In the genomic region with DNA sequence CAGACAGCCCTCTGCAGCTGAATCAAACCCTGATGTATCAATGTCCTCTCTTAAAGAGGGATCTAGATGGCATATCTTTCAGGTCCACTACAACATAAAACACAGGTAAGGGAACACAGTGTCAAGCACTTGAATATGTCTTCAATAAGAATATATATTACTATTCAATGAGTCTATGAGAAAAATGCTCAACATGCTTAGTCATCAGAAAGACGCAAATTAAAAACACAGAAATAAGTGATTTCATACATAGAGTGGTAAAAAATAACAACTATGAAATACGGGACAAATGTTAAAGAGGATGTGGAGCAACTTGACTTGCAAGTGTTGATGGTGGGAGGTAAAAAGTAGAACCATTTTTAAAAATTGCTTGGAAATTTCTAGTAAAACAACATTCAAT, we compare ENCODE assay signal across 7 cellular contexts.
"Had no signal": no experiment of that assay in that cellular context is flagged by ENCODE, and none has a peak within 500 bp of the region (broad histone marks: within the 10 kb centered on the region; RNA-seq: fewer than 3 reads in every experiment).

No MANE protein-coding gene starts in this region.

- H3K27me3 Mint-ChIP-seq: IgD-negative memory B cell had no signal

- DNase-seq: Karpas-422, KBM-7, KG1 had no signal

- FAIRE-seq: HTR-8/SVneo had no signal

- H3K27ac Mint-ChIP-seq: IgD-negative memory B cell had no signal

- H3K9ac ChIP-seq: KMS-11 had no signal

- H3K4me3 Mint-ChIP-seq: IgD-negative memory B cell had no signal

- H3K4me1 Mint-ChIP-seq: IgD-negative memory B cell had no signal

- H3K36me3 Mint-ChIP-seq: IgD-negative memory B cell had no signal

- H3K27ac ChIP-seq: HL-60, KMS-11 had no signal

- H3K9me3 Mint-ChIP-seq: IgD-negative memory B cell had no signal

- H3K4me2 ChIP-seq: KMS-11 had no signal
